ENCODE assay signal across 22 cellular contexts in genomic region chr14:73140924-73141323, GRCh38. TPM values are rescaled to one million over a fixed set of nuclear protein-coding genes. Genes with fewer than 3 reads are reported as not detected.
A peak's percentile ranks its signal among the peaks of the same experiment; 100 is the strongest.
DNase-seq lines count a peak whose midpoint lies in the region; ATAC-seq and TF ChIP-seq lines count a peak whose summit lies in the region.
"Had no signal": no experiment of that assay in that cellular context is flagged by ENCODE, and none has a peak within 500 bp of the region (broad histone marks: within the 10 kb centered on the region; RNA-seq: fewer than 3 reads in every experiment).

No MANE protein-coding gene starts in this region.

- TF ChIP-seq EP300 in Ishikawa (IDR thresholded peaks at IDR 0.05; ENCODE audit: borderline replicate concordance) = no peak

- DNase-seq in activated CD8-positive, alpha-beta T cell treated with anti-CD3 and anti-CD28 coated beads for 36 hours = no peak
- DNase-seq in activated CD8-positive, alpha-beta T cell treated with anti-CD3 and anti-CD28 coated beads, Interleukin-2, amount 10 ng/mL, durations not matched to agents 7 days and 5 days = no peak
- DNase-seq in stimulated activated effector memory CD8-positive, alpha-beta T cell treated with anti-CD3 and anti-CD28 coated beads, Interleukin-12 subunit alpha, Interleukin-12 subunit beta, amount 100 ng/mL, for 72 hours (ENCODE audit: low spot score in 2 of 2) = peak in 1 of 2 donors; percentile 40
- DNase-seq in activated gamma-delta T cell (lab: John Stamatoyannopoulos, UW) (no peak), NOMO-1 treated with dmso at 0.1 percent for 144 hours (lab: John Stamatoyannopoulos, UW; ENCODE audit: unreplicated experiment) (no peak)
- no peak for DNase-seq in effector CD4-positive, alpha-beta T cell
- DNase-seq: activated CD4-positive, alpha-beta T cell treated with anti-CD3 and anti-CD28 coated beads, Interleukin-2, amount 10 ng/mL, durations not matched to agents 7 days and 5 days; activated T-cell treated with anti-CD3 and anti-CD28 coated beads, Interleukin-2, amount 50 U/mL, for 48 hours; C1 segment of cervical spinal cord; cerebellar nuclear complex; DMS53; foreskin melanocyte; NCI-H1105; NCI-H69; PC-9; SK-N-SH; stimulated activated CD4-positive, alpha-beta T cell treated with anti-CD3 and anti-CD28 coated beads, Interleukin-4, amount 100 ng/mL, for 1 hour; thyroid gland had no signal

- POLR2A ChIA-PET in activated CD8-positive, alpha-beta T cell treated with anti-CD3 and anti-CD28 coated beads for 36 hours (lab: Charles Lee) = no interaction called here
- POLR2A ChIA-PET in activated CD8-positive, alpha-beta T cell treated with anti-CD3 and anti-CD28 coated beads, Interleukin-2, amount 10 ng/mL, durations not matched to agents 7 days and 5 days (lab: Charles Lee) = interaction anchor here (0.7 kb wide), 1 partner anchor 41 kb away, joined by 3 read pairs; no protein-coding TSS in a partner anchor

- peaks cover 14% of the 10 kb centered on the region for H3K36me3 Mint-ChIP-seq in activated CD8-positive, alpha-beta T cell treated with anti-CD3 and anti-CD28 coated beads for 36 hours (ENCODE audit: low read depth)
- peaks cover 21% of the 10 kb centered on the region for H3K36me3 Mint-ChIP-seq in activated CD8-positive, alpha-beta T cell treated with anti-CD3 and anti-CD28 coated beads, Interleukin-2, amount 10 ng/mL, durations not matched to agents 7 days and 5 days (ENCODE audit: low read depth)
- peaks cover 35% of the 10 kb centered on the region for H3K36me3 Mint-ChIP-seq in stimulated activated effector memory CD8-positive, alpha-beta T cell treated with anti-CD3 and anti-CD28 coated beads, Interleukin-12 subunit alpha, Interleukin-12 subunit beta, amount 100 ng/mL, for 72 hours

- no peaks in the 10 kb centered on the region for H3K27me3 Mint-ChIP-seq in activated CD8-positive, alpha-beta T cell treated with anti-CD3 and anti-CD28 coated beads for 36 hours
- H3K27me3 Mint-ChIP-seq in activated CD8-positive, alpha-beta T cell treated with anti-CD3 and anti-CD28 coated beads, Interleukin-2, amount 10 ng/mL, durations not matched to agents 7 days and 5 days (ENCODE audit: low read depth) = no peaks in the 10 kb centered on the region
- H3K27me3 Mint-ChIP-seq: activated CD4-positive, alpha-beta T cell treated with anti-CD3 and anti-CD28 coated beads, Interleukin-2, amount 10 ng/mL, durations not matched to agents 7 days and 5 days had no signal

- no peaks in the 10 kb centered on the region for H3K9me3 Mint-ChIP-seq in activated CD8-positive, alpha-beta T cell treated with anti-CD3 and anti-CD28 coated beads for 36 hours
- no peaks in the 10 kb centered on the region for H3K9me3 Mint-ChIP-seq in activated CD8-positive, alpha-beta T cell treated with anti-CD3 and anti-CD28 coated beads, Interleukin-2, amount 10 ng/mL, durations not matched to agents 7 days and 5 days (ENCODE audit: insufficient read depth)
- no peaks in the 10 kb centered on the region for H3K9me3 Mint-ChIP-seq in stimulated activated effector memory CD8-positive, alpha-beta T cell treated with anti-CD3 and anti-CD28 coated beads, Interleukin-12 subunit alpha, Interleukin-12 subunit beta, amount 100 ng/mL, for 72 hours
- H3K9me3 Mint-ChIP-seq: activated CD4-positive, alpha-beta T cell treated with anti-CD3 and anti-CD28 coated beads, Interleukin-2, amount 10 ng/mL, durations not matched to agents 7 days and 5 days had no signal

- CTCF ChIA-PET in activated CD8-positive, alpha-beta T cell treated with anti-CD3 and anti-CD28 coated beads for 36 hours (lab: Charles Lee) = no interaction called here
- CTCF ChIA-PET in activated CD8-positive, alpha-beta T cell treated with anti-CD3 and anti-CD28 coated beads, Interleukin-2, amount 10 ng/mL, durations not matched to agents 7 days and 5 days (lab: Charles Lee) = no interaction called here

- H3K27ac Mint-ChIP-seq in activated CD8-positive, alpha-beta T cell treated with anti-CD3 and anti-CD28 coated beads for 36 hours = peak overlapping the region; percentile 73
- H3K27ac Mint-ChIP-seq in activated CD8-positive, alpha-beta T cell treated with anti-CD3 and anti-CD28 coated beads, Interleukin-2, amount 10 ng/mL, durations not matched to agents 7 days and 5 days = no peak overlapping the region
- peak overlapping the region; percentile 30 for H3K27ac Mint-ChIP-seq in stimulated activated effector memory CD8-positive, alpha-beta T cell treated with anti-CD3 and anti-CD28 coated beads, Interleukin-12 subunit alpha, Interleukin-12 subunit beta, amount 100 ng/mL, for 72 hours
- H3K27ac Mint-ChIP-seq: activated CD4-positive, alpha-beta T cell treated with anti-CD3 and anti-CD28 coated beads, Interleukin-2, amount 10 ng/mL, durations not matched to agents 7 days and 5 days had no signal

- peak overlapping the region; percentile 90 for H3K27ac ChIP-seq in cingulate gyrus (ENCODE audit: low read depth, low read length)
- H3K27ac ChIP-seq: parathyroid adenoma, PC-9 had no signal

- intact Hi-C loops in activated CD8-positive, alpha-beta T cell treated with anti-CD3 and anti-CD28 coated beads for 36 hours (cut with micrococcal nuclease) = no loop called here

- no peak for TF ChIP-seq RAD21 in Ishikawa (IDR thresholded peaks at IDR 0.05; ENCODE audit: low read depth)

- H3K4me1 Mint-ChIP-seq in activated CD8-positive, alpha-beta T cell treated with anti-CD3 and anti-CD28 coated beads for 36 hours (ENCODE audit: low read depth) = peaks cover 33% of the 10 kb centered on the region
- H3K4me1 Mint-ChIP-seq in activated CD8-positive, alpha-beta T cell treated with anti-CD3 and anti-CD28 coated beads, Interleukin-2, amount 10 ng/mL, durations not matched to agents 7 days and 5 days (ENCODE audit: low read depth) = peaks cover 36% of the 10 kb centered on the region
- H3K4me1 Mint-ChIP-seq in stimulated activated effector memory CD8-positive, alpha-beta T cell treated with anti-CD3 and anti-CD28 coated beads, Interleukin-12 subunit alpha, Interleukin-12 subunit beta, amount 100 ng/mL, for 72 hours = peaks cover 40% of the 10 kb centered on the region

- H3K4me3 Mint-ChIP-seq in activated CD8-positive, alpha-beta T cell treated with anti-CD3 and anti-CD28 coated beads for 36 hours = no peak overlapping the region
- H3K4me3 Mint-ChIP-seq in activated CD8-positive, alpha-beta T cell treated with anti-CD3 and anti-CD28 coated beads, Interleukin-2, amount 10 ng/mL, durations not matched to agents 7 days and 5 days = no peak overlapping the region
- no peak overlapping the region for H3K4me3 Mint-ChIP-seq in stimulated activated effector memory CD8-positive, alpha-beta T cell treated with anti-CD3 and anti-CD28 coated beads, Interleukin-12 subunit alpha, Interleukin-12 subunit beta, amount 100 ng/mL, for 72 hours
- H3K4me3 Mint-ChIP-seq: activated CD4-positive, alpha-beta T cell treated with anti-CD3 and anti-CD28 coated beads, Interleukin-2, amount 10 ng/mL, durations not matched to agents 7 days and 5 days had no signal

- TF ChIP-seq CTCF in activated CD8-positive, alpha-beta T cell treated with anti-CD3 and anti-CD28 coated beads for 36 hours (IDR thresholded peaks at IDR 0.05) = no peak

- no peak for ATAC-seq in activated CD8-positive, alpha-beta T cell treated with anti-CD3 and anti-CD28 coated beads for 36 hours
- no peak for ATAC-seq in activated CD8-positive, alpha-beta T cell treated with anti-CD3 and anti-CD28 coated beads, Interleukin-2, amount 10 ng/mL, durations not matched to agents 7 days and 5 days
- ATAC-seq in stimulated activated effector memory CD8-positive, alpha-beta T cell treated with anti-CD3 and anti-CD28 coated beads, Interleukin-12 subunit alpha, Interleukin-12 subunit beta, amount 100 ng/mL, for 72 hours = no peak
- ATAC-seq: left lobe of liver had no signal

TF ChIP-seq in Ishikawa, 13 proteins besides CTCF, POLR2A, EP300 and RAD21 (continues in another document):
- TF ChIP-seq TCF12 (IDR thresholded peaks at IDR 0.05; ENCODE audit: low read depth) = no peak
- TF ChIP-seq YY1 (IDR thresholded peaks at IDR 0.05; ENCODE audit: low read depth) = no peak
- no peak for TF ChIP-seq CEBPB (IDR thresholded peaks at IDR 0.05)
- 0 out of 2 replicates have a peak, but pooled peaks have one; percentile 23 for TF ChIP-seq USF1 (IDR thresholded peaks at IDR 0.05)
- TF ChIP-seq MAX (IDR thresholded peaks at IDR 0.05) = no peak

RNA-seq across cellular contexts. Expression of gene PSEN1, which starts 4.6 kb away (rescaled TPM):
- total RNA-seq in activated CD8-positive, alpha-beta T cell treated with anti-CD3 and anti-CD28 coated beads for 36 hours = 10 to 100 TPM; 23.1 to 23.2 TPM
- total RNA-seq in activated CD8-positive, alpha-beta T cell treated with anti-CD3 and anti-CD28 coated beads, Interleukin-2, amount 10 ng/mL, durations not matched to agents 7 days and 5 days = 10 to 100 TPM; 33.0 to 33.7 TPM
